In the genomic region with DNA sequence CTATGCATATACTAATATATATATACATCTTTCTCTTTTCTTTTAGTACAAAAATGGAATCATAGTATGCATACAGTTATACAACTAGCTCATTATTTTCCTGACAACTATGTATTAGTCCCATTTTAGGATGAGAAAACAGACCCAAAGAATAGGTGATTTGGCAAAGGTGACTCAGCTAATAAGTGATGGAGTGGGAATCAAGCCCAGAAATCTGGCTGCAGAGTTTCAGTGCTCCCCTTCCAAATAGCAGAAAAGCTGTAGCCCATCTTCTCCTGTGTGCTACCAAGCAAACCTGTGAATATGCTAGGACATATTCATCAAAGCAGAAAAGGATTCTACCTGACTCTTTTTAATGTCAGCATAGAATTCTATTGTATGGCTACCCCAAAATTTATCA, we compare ENCODE assay signal across 18 cellular contexts.
DNase-seq lines count a peak whose midpoint lies in the region; ATAC-seq and TF ChIP-seq lines count a peak whose summit lies in the region.
"Had no signal": no experiment of that assay in that cellular context is flagged by ENCODE, and none has a peak within 500 bp of the region (broad histone marks: within the 10 kb centered on the region; RNA-seq: fewer than 3 reads in every experiment).

No MANE protein-coding gene starts in this region.

- TF ChIP-seq POLR2A in breast epithelium (IDR thresholded peaks at IDR 0.05): no peak
- TF ChIP-seq POLR2A in sigmoid colon (IDR thresholded peaks at IDR 0.05): no peak

- DNase-seq in MCF 10A (ENCODE audit: unreplicated experiment) (peak; percentile 2), breast epithelium (ENCODE audit: low spot score in 2 of 2) (no peak), left lobe of liver (ENCODE audit: low spot score) (no peak), sigmoid colon (no peak), GF-D8 (lab: John Stamatoyannopoulos, UW) (no peak)
- DNase-seq: AML-193; Caco-2; Calu3; CD4-positive, alpha-beta T cell; CD8-positive, alpha-beta T cell; DMS79 treated with DMSO at 0.1 percent for 48 hours had no signal

- POLR2A ChIA-PET in MCF 10A (lab: Yijun Ruan, JAX): interaction anchor here (0.5 to 1.0 kb wide), 2 partner anchors 23 to 335 kb away, joined by 3 read pairs; no protein-coding TSS in a partner anchor

- H3K4me3 ChIP-seq in breast epithelium (no peak overlapping the region), OCI-LY1 (ENCODE audit: low read depth, low read length, poor library complexity, severe bottlenecking) (no peak overlapping the region), sigmoid colon (no peak overlapping the region)
- H3K4me3 ChIP-seq: A549; BLaER1 treated with 17β-estradiol and CSF1 and Interleukin-3, amounts not matched to agents 10 nM and 100 nM; GM12878 had no signal

- H3K4me1 ChIP-seq in breast epithelium: no peaks in the 10 kb centered on the region
- peaks cover 33% of the 10 kb centered on the region for H3K4me1 ChIP-seq in OCI-LY1 (ENCODE audit: insufficient read depth, low read length, severe bottlenecking)
- peaks cover 0 to 25% (median 8%) of the 10 kb centered on the region in 4 donors for H3K4me1 ChIP-seq in sigmoid colon
- H3K4me1 ChIP-seq: BLaER1 treated with 17β-estradiol and CSF1 and Interleukin-3, amounts not matched to agents 10 nM and 100 nM; Caco-2 had no signal

- no peaks in the 10 kb centered on the region for H4K20me1 ChIP-seq in OCI-LY1 (ENCODE audit: insufficient read depth, low read length)

- intact Hi-C loops in MCF 10A (cut with micrococcal nuclease) (no loop called here), breast epithelium (cut with DNase I; ENCODE audit: low total_unique reads) (no loop called here), sigmoid colon (cut with DNase I) (no loop called here)

- H3K27me3 ChIP-seq in breast epithelium (no peaks in the 10 kb centered on the region), OCI-LY1 (ENCODE audit: insufficient read depth, low read length) (no peaks in the 10 kb centered on the region), sigmoid colon (no peaks in the 10 kb centered on the region)
- H3K27me3 ChIP-seq: BLaER1 treated with 17β-estradiol and CSF1 and Interleukin-3, amounts not matched to agents 10 nM and 100 nM had no signal

- no peak for TF ChIP-seq CTCF in MCF 10A (IDR thresholded peaks at IDR 0.05; ENCODE audit: unreplicated experiment)
- no peak for TF ChIP-seq CTCF in breast epithelium (IDR thresholded peaks at IDR 0.05)
- TF ChIP-seq CTCF in OCI-LY1 (IDR thresholded peaks at IDR 0.05; ENCODE audit: low read length): no peak
- TF ChIP-seq CTCF in sigmoid colon (IDR thresholded peaks at IDR 0.05): no peak

- H3K9me2 ChIP-seq in OCI-LY1 (ENCODE audit: low read depth, low read length): no peaks in the 10 kb centered on the region

- H3K27ac Mint-ChIP-seq in MCF 10A (ENCODE audit: low read depth, unreplicated experiment): no peak overlapping the region
- H3K27ac Mint-ChIP-seq: B cell; CD4-positive, alpha-beta T cell; CD8-positive, alpha-beta T cell had no signal

- no peak overlapping the region for H3K4me2 ChIP-seq in OCI-LY1 (ENCODE audit: low read length)
- H3K4me2 ChIP-seq: A549; BLaER1 treated with 17β-estradiol and CSF1 and Interleukin-3, amounts not matched to agents 10 nM and 100 nM had no signal

- TF ChIP-seq EP300 in sigmoid colon (IDR thresholded peaks at IDR 0.05): no peak

- H2AFZ ChIP-seq in OCI-LY1 (ENCODE audit: low read length): no peak overlapping the region

- H3K36me3 ChIP-seq in breast epithelium: no peaks in the 10 kb centered on the region
- no peaks in the 10 kb centered on the region for H3K36me3 ChIP-seq in OCI-LY1 (ENCODE audit: insufficient read depth, low read length)
- no peaks in the 10 kb centered on the region for H3K36me3 ChIP-seq in sigmoid colon
- H3K36me3 ChIP-seq: BLaER1 treated with 17β-estradiol and CSF1 and Interleukin-3, amounts not matched to agents 10 nM and 100 nM had no signal

- H3K36me3 Mint-ChIP-seq in MCF 10A (ENCODE audit: insufficient read depth, unreplicated experiment): no peaks in the 10 kb centered on the region

- H3F3A ChIP-seq in OCI-LY1 (ENCODE audit: insufficient read depth, low read length): no peaks in the 10 kb centered on the region

- H3K9me3 ChIP-seq in breast epithelium (no peaks in the 10 kb centered on the region), OCI-LY1 (ENCODE audit: low read length) (no peaks in the 10 kb centered on the region), sigmoid colon (peaks cover 0 to 1% (median 0%) of the 10 kb centered on the region in 4 donors)
- H3K9me3 ChIP-seq: A549, Caco-2 had no signal

- no peak overlapping the region for H3K9ac ChIP-seq in OCI-LY1 (ENCODE audit: low read length)
- H3K9ac ChIP-seq: BLaER1 treated with 17β-estradiol and CSF1 and Interleukin-3, amounts not matched to agents 10 nM and 100 nM had no signal

- H3K4me3 Mint-ChIP-seq in MCF 10A (ENCODE audit: unreplicated experiment): no peak overlapping the region
- H3K4me3 Mint-ChIP-seq: B cell; CD4-positive, alpha-beta T cell; CD8-positive, alpha-beta T cell had no signal

- H3K27ac ChIP-seq in breast epithelium (no peak overlapping the region), OCI-LY1 (ENCODE audit: low read depth, low read length, poor library complexity, severe bottlenecking) (peak overlapping the region; percentile 78), sigmoid colon (no peak overlapping the region)
- H3K27ac ChIP-seq: 22Rv1; A549; BLaER1 treated with 17β-estradiol and CSF1 and Interleukin-3, amounts not matched to agents 10 nM and 100 nM; C4-2B had no signal

- no TSS peak for BruUV-seq in MCF 10A (replicated peaks; lab: Mats Ljungman, UMichigan)

- H3K27me3 Mint-ChIP-seq in MCF 10A (ENCODE audit: insufficient read depth, unreplicated experiment): no peaks in the 10 kb centered on the region
- H3K27me3 Mint-ChIP-seq: B cell; CD4-positive, alpha-beta T cell had no signal

- CTCF ChIA-PET in MCF 10A (lab: Yijun Ruan, JAX): interaction anchor here (1.1 to 1.2 kb wide), 2 partner anchors 47 to 104 kb away, joined by 3 read pairs; no protein-coding TSS in a partner anchor

- ATAC-seq in left lobe of liver: peak; percentile 73
- ATAC-seq: A549; CD8-positive, alpha-beta T cell; GM12878 had no signal

- H3K9me3 Mint-ChIP-seq in MCF 10A (ENCODE audit: unreplicated experiment): no peaks in the 10 kb centered on the region
- H3K9me3 Mint-ChIP-seq: CD4-positive, alpha-beta T cell had no signal

- no peaks in the 10 kb centered on the region for H3K4me1 Mint-ChIP-seq in MCF 10A (ENCODE audit: insufficient read depth, unreplicated experiment)

- no peaks in the 10 kb centered on the region for H3K79me2 ChIP-seq in OCI-LY1 (ENCODE audit: insufficient read depth, low read length)
